Comparison of ENCODE assay signal across 27 cellular contexts in genomic region chr5:133704411-133704810, GRCh38.
"Had no signal": no experiment of that assay in that cellular context is flagged by ENCODE, and none has a peak within 500 bp of the region (broad histone marks: within the 10 kb centered on the region; RNA-seq: fewer than 3 reads in every experiment).

No MANE protein-coding gene starts in this region.

- H3K9me3 Mint-ChIP-seq: nephron; neural crest cell; stimulated activated effector memory CD8-positive, alpha-beta T cell treated with anti-CD3 and anti-CD28 coated beads, Interleukin-12 subunit alpha, Interleukin-12 subunit beta, amount 100 ng/mL, for 72 hours; stimulated activated naive CD8-positive, alpha-beta T cell treated with anti-CD3 and anti-CD28 coated beads, Interleukin-15, Interleukin-2, amounts not matched to agents 100 ng/mL and 50 ng/mL, for 24 hours had no signal

- H3K4me3 Mint-ChIP-seq: immature natural killer cell; naive thymus-derived CD8-positive, alpha-beta T cell; nephron; neural crest cell; stimulated activated effector memory CD8-positive, alpha-beta T cell treated with anti-CD3 and anti-CD28 coated beads, Interleukin-12 subunit alpha, Interleukin-12 subunit beta, amount 100 ng/mL, for 72 hours; stimulated activated naive CD8-positive, alpha-beta T cell treated with anti-CD3 and anti-CD28 coated beads, Interleukin-15, Interleukin-2, amounts not matched to agents 100 ng/mL and 50 ng/mL, for 24 hours had no signal

- H3K27me3 Mint-ChIP-seq: stimulated activated naive CD8-positive, alpha-beta T cell treated with anti-CD3 and anti-CD28 coated beads, Interleukin-15, Interleukin-2, amounts not matched to agents 100 ng/mL and 50 ng/mL, for 24 hours had no signal

- H3K4me1 ChIP-seq: left ventricle myocardium inferior, pancreas, prostate gland, testis, thyroid gland had no signal

- H3K36me3 Mint-ChIP-seq: immature natural killer cell; naive thymus-derived CD8-positive, alpha-beta T cell; stimulated activated effector memory CD8-positive, alpha-beta T cell treated with anti-CD3 and anti-CD28 coated beads, Interleukin-12 subunit alpha, Interleukin-12 subunit beta, amount 100 ng/mL, for 72 hours had no signal

- DNase-seq: heart left ventricle; hypothalamus; immature natural killer cell; left ventricle myocardium inferior; naive thymus-derived CD8-positive, alpha-beta T cell; nucleus accumbens; pancreas; posterior cingulate gyrus; retina; right cardiac atrium; stimulated activated CD4-positive, alpha-beta T cell treated with anti-CD3 and anti-CD28 coated beads, Interleukin-12 subunit alpha, Interleukin-12 subunit beta, amount 100 ng/mL, for 4 hours; stimulated activated CD4-positive, alpha-beta T cell treated with anti-CD3 and anti-CD28 coated beads, Interleukin-15, amount 100 ng/mL, for 24 hours; stimulated activated CD4-positive, alpha-beta T cell treated with anti-CD3 and anti-CD28 coated beads, Interleukin-2, amount 100 ng/mL, for 24 hours; stimulated activated CD4-positive, alpha-beta T cell treated with anti-CD3 and anti-CD28 coated beads, Interleukin-4, amount 100 ng/mL, for 24 hours; stimulated activated naive CD4-positive, alpha-beta T cell; substantia nigra; testis; thyroid gland; transverse colon; upper lobe of right lung had no signal

- H3K4me3 ChIP-seq: heart left ventricle, left ventricle myocardium inferior, lung, pancreas, prostate gland, smooth muscle cell, testis, thyroid gland, transverse colon, upper lobe of right lung had no signal

- H3K4me1 Mint-ChIP-seq: immature natural killer cell, neural crest cell had no signal

- H3K27ac ChIP-seq: heart left ventricle, left ventricle myocardium inferior, pancreas, prostate gland, testis, thyroid gland, transverse colon, upper lobe of right lung had no signal

- H3K9me3 ChIP-seq: heart left ventricle, left ventricle myocardium inferior, pancreas, prostate gland, testis, thyroid gland, transverse colon, upper lobe of right lung had no signal

- H3K36me3 ChIP-seq: heart left ventricle, left ventricle myocardium inferior, pancreas, prostate gland, thyroid gland, transverse colon, upper lobe of right lung had no signal

- ATAC-seq: heart left ventricle; naive thymus-derived CD8-positive, alpha-beta T cell; pancreas; right cardiac atrium; stimulated activated effector memory CD8-positive, alpha-beta T cell treated with anti-CD3 and anti-CD28 coated beads, Interleukin-12 subunit alpha, Interleukin-12 subunit beta, amount 100 ng/mL, for 72 hours; upper lobe of right lung had no signal

- H3K4me2 ChIP-seq: smooth muscle cell had no signal

- H3K27me3 ChIP-seq: heart left ventricle, pancreas, testis, thyroid gland, transverse colon, upper lobe of right lung had no signal

- H3K27ac Mint-ChIP-seq: immature natural killer cell; naive thymus-derived CD8-positive, alpha-beta T cell; nephron; stimulated activated effector memory CD8-positive, alpha-beta T cell treated with anti-CD3 and anti-CD28 coated beads, Interleukin-12 subunit alpha, Interleukin-12 subunit beta, amount 100 ng/mL, for 72 hours; stimulated activated naive CD8-positive, alpha-beta T cell treated with anti-CD3 and anti-CD28 coated beads, Interleukin-15, Interleukin-2, amounts not matched to agents 100 ng/mL and 50 ng/mL, for 24 hours had no signal
